8 cellular contexts compared by ENCODE assay signal in the genomic region with DNA sequence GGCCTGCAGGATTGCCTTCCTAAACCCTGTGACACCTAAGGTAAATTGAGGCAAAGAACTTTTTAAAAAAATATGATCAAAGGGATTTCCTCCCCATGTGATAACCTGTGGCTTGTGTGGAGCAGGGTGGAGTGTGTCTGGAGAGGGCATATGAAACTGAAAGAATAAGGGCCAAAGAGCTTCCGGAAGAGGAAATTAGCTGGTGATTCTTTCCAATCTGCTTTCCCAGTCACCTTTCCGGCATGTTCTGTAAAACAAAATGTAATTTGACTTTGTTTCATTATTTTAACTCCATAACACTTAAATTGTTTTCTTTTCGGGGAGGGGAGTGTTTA. TPM values are rescaled to one million over a fixed set of nuclear protein-coding genes. Genes with fewer than 3 reads are reported as not detected.
DNase-seq lines count a peak whose midpoint lies in the region; ATAC-seq and TF ChIP-seq lines count a peak whose summit lies in the region.

No MANE protein-coding gene starts in this region.

- H3K4me1 Mint-ChIP-seq in CD4-positive, alpha-beta T cell (ENCODE audit: low read depth) = peaks cover 16% of the 10 kb centered on the region

- H3K27me3 Mint-ChIP-seq in CD4-positive, alpha-beta T cell = no peaks in the 10 kb centered on the region

- H3K4me3 Mint-ChIP-seq in CD4-positive, alpha-beta T cell = peak overlapping the region; percentile 94

- no peaks in the 10 kb centered on the region; the same call in 1 of the 2 replicates for H3K36me3 ChIP-seq in OCI-LY1 (ENCODE audit: insufficient read depth, low read length)
- H3K36me3 ChIP-seq in right lobe of liver = no peaks in the 10 kb centered on the region
- no peaks in the 10 kb centered on the region for H3K36me3 ChIP-seq in testis (ENCODE audit: low read depth, missing control alignments)

- no peaks in the 10 kb centered on the region for H3K9me2 ChIP-seq in OCI-LY1 (ENCODE audit: low read depth, low read length)

- peak; percentile 39 for ATAC-seq in CD4-positive, alpha-beta T cell (ENCODE audit: poor library complexity)
- ATAC-seq in GM18873 (IDR thresholded peaks at IDR 0.05; ENCODE audit: low FRiP score, unreplicated experiment) = peak; percentile 41
- ATAC-seq in HG03066 (IDR thresholded peaks at IDR 0.05; ENCODE audit: low read depth, unreplicated experiment) = peak; percentile 49
- peak; percentile 58 to 68 (median 64) for ATAC-seq in right lobe of liver

- no peaks in the 10 kb centered on the region for H3F3A ChIP-seq in OCI-LY1 (ENCODE audit: insufficient read depth, low read length)

- H3K4me2 ChIP-seq in OCI-LY1 (ENCODE audit: low read length) = peak overlapping the region; percentile 97

- H4K20me1 ChIP-seq in OCI-LY1 (ENCODE audit: insufficient read depth, low read length) = no peaks in the 10 kb centered on the region

- TF ChIP-seq CTCF in CD4-positive, alpha-beta T cell (IDR thresholded peaks at IDR 0.05) = no peak
- TF ChIP-seq CTCF in OCI-LY1 (IDR thresholded peaks at IDR 0.05; ENCODE audit: low read length) (no peak), right lobe of liver (IDR thresholded peaks at IDR 0.05) (no peak), testis (IDR thresholded peaks at IDR 0.05) (no peak)

- peak overlapping the region; percentile 98 for H3K9ac ChIP-seq in OCI-LY1 (ENCODE audit: low read length)

- peak overlapping the region; percentile 89 for H3K27ac ChIP-seq in CD4-positive, alpha-beta T cell (ENCODE audit: low read depth, low read length)
- H3K27ac ChIP-seq in OCI-LY1 (ENCODE audit: low read depth, low read length, poor library complexity, severe bottlenecking) (peak overlapping the region; percentile 79), right lobe of liver (peak overlapping the region; percentile 84 to 93 (median 93)), testis (peak overlapping the region; percentile 94)

- H3K36me3 Mint-ChIP-seq in CD4-positive, alpha-beta T cell (ENCODE audit: low read depth) = peaks cover 18% of the 10 kb centered on the region

- H2AFZ ChIP-seq in OCI-LY1 (ENCODE audit: low read length) = no peak overlapping the region

- H3K4me1 ChIP-seq in OCI-LY1 (ENCODE audit: insufficient read depth, low read length, severe bottlenecking) (peaks cover 16% of the 10 kb centered on the region), right lobe of liver (no peaks in the 10 kb centered on the region), testis (no peaks in the 10 kb centered on the region)

- no peaks in the 10 kb centered on the region for H3K9me3 ChIP-seq in CD4-positive, alpha-beta T cell (ENCODE audit: control insufficient read depth, low read length)
- H3K9me3 ChIP-seq in OCI-LY1 (ENCODE audit: low read length) (no peaks in the 10 kb centered on the region), right lobe of liver (no peaks in the 10 kb centered on the region), testis (no peaks in the 10 kb centered on the region)

- TF ChIP-seq POLR2A in right lobe of liver (IDR thresholded peaks at IDR 0.05) (peak; percentile 45), testis (IDR thresholded peaks at IDR 0.05) (no peak)

- POLR2A ChIA-PET in CD4-positive, alpha-beta T cell (lab: Charles Lee) = interaction anchor here (0.5 to 1.5 kb wide), 4 partner anchors 17 to 122 kb away, joined by 3 to 8 read pairs (median 6); a partner anchor contains a TSS

- CTCF ChIA-PET in CD4-positive, alpha-beta T cell (lab: Charles Lee) = no interaction called here

- intact Hi-C loops in CD4-positive, alpha-beta T cell (cut with DNase I, micrococcal nuclease) = loop anchor here in 1 of 2 experiments (2.0 to 10.0 kb wide), 2 partner anchors 100 to 126 kb away; a partner anchor contains a TSS
- intact Hi-C loops in right lobe of liver (cut with DNase I) = no loop called here
- intact Hi-C loops in testis (cut with DNase I; ENCODE audit: low total_unique reads) = no loop called here

- H3K27me3 ChIP-seq in CD4-positive, alpha-beta T cell (ENCODE audit: control insufficient read depth, insufficient read depth, low read length) = no peaks in the 10 kb centered on the region
- H3K27me3 ChIP-seq in OCI-LY1 (ENCODE audit: insufficient read depth, low read length) (no peaks in the 10 kb centered on the region), right lobe of liver (no peaks in the 10 kb centered on the region), testis (no peaks in the 10 kb centered on the region)

- DNase-seq in CD4-positive, alpha-beta T cell = peak in 3 of 10 experiments; percentile 1 to 7 (median 6)
- DNase-seq in cerebellar cortex (ENCODE audit: low spot score) (peak; percentile 52), right lobe of liver (no peak), testis (peak; percentile 19)
- DNase-seq in stimulated activated CD4-positive, alpha-beta T cell treated with anti-CD3 and anti-CD28 coated beads, Interleukin-4, amount 100 ng/mL, for 4 hours = no peak

- WGBS in right lobe of liver (ENCODE audit: insufficient coverage, low coverage, low lambda C conversion rate, missing lambda C conversion rate) = 32% methylated on average over 3 of the region's 3 CpGs
- WGBS in testis, 2 donors = 0% methylated on average over 3 of the region's 3 CpGs

- peaks cover 37% of the 10 kb centered on the region for H3K79me2 ChIP-seq in OCI-LY1 (ENCODE audit: insufficient read depth, low read length)

- peak overlapping the region; percentile 97 for H3K27ac Mint-ChIP-seq in CD4-positive, alpha-beta T cell

- H3K4me3 ChIP-seq in OCI-LY1 (ENCODE audit: low read depth, low read length, poor library complexity, severe bottlenecking) = peak overlapping the region; percentile 96
- peak overlapping the region; percentile 51 to 67 (median 63) for H3K4me3 ChIP-seq in right lobe of liver
- peak overlapping the region; percentile 69 to 78 for H3K4me3 ChIP-seq in testis

- H3K9me3 Mint-ChIP-seq in CD4-positive, alpha-beta T cell = no peaks in the 10 kb centered on the region

RNA-seq across cellular contexts. Expression of a gene that starts 0.6 kb away (rescaled TPM):
- 10 to 100 TPM; 20.9 to 26.0 TPM for total RNA-seq in CD4-positive, alpha-beta T cell
- total RNA-seq in right lobe of liver (10 to 100 TPM; 15.4 to 28.0 (median 24.7) TPM), testis (10 to 100 TPM; 26.5 to 30.2 TPM)
- polyA plus RNA-seq in testis (ENCODE audit: insufficient read depth, low read depth, low replicate concordance) = 16.5 TPM

Comparison
In these comparisons a context has a peak if more than half of its experiments do, and no peak if none do; other contexts are left out.
1. DNase-seq: peak in cerebellar cortex (single experiment) and testis (single experiment); none in right lobe of liver (0 of 3) and stimulated activated CD4-positive, alpha-beta T cell treated with anti-CD3 and anti-CD28 coated beads, Interleukin-4, amount 100 ng/mL, for 4 hours (0 of 2).
2. Peak in every context shown above with its lines, with median percentiles within 50 percentile points of each other: ATAC-seq, H3K27ac ChIP-seq and H3K4me3 ChIP-seq.